Comparison of ENCODE assay signal across 1 cellular context in the genomic region with DNA sequence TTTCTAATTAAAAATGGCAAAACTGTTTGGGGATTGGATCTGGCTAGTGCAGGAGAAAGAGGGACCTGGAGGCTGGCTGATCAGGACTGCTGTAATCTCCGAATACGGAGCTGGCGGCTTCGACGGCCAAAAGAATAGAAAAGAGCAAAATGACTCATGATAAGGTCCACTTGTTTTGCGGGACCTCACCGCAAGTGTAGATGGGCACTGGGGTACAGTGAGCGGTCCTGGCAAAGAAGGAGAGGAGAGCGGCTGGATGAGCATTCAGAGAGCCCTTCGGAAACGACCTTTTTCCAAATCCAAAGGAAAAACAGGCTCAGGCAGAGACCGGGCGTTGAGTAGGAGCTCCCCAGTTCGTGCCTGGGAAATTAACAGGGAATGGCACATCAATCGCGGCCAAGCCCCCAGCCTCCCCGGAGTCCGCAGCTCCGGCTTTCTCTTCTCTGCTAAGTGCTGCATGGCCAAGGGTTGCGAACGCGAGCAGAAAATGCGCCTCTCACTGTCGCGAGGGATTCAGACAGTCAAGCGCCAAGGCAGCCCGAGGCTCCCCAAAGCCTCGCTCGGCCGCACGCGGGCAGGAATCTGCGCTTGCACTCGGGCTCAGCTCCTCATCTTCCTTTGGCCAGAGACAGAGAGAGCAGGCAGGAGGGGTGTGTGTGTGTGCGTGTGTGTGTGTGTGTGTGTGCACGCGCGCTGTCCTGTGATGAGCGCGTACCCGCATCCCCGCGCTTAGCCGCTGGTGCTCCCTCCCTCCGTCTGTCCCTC.
TF ChIP-seq lines count a peak whose summit lies in the region.

No MANE protein-coding gene starts in this region.

TF ChIP-seq in IMR-90, 13 proteins besides CTCF, POLR2A, EP300 and RAD21 (continued from another document):
- TF ChIP-seq FOS (IDR thresholded peaks at IDR 0.05; ENCODE audit: low read depth, low read length) (no peak), BHLHE40 (IDR thresholded peaks at IDR 0.05; ENCODE audit: low read depth, low read length) (no peak), CEBPB (IDR thresholded peaks at IDR 0.05; ENCODE audit: low read depth, low read length) (no peak), RCOR1 (IDR thresholded peaks at IDR 0.05; ENCODE audit: insufficient replicate concordance, low read length) (no peak)
- TF ChIP-seq, protein P1, sequence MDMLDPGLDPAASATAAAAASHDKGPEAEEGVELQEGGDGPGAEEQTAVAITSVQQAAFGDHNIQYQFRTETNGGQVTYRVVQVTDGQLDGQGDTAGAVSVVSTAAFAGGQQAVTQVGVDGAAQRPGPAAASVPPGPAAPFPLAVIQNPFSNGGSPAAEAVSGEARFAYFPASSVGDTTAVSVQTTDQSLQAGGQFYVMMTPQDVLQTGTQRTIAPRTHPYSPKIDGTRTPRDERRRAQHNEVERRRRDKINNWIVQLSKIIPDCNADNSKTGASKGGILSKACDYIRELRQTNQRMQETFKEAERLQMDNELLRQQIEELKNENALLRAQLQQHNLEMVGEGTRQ (IDR thresholded peaks at IDR 0.05; ENCODE audit: low read depth, low read length) = no peak
